In genomic region chr18:22930089-22930713, GRCh38 we compare ENCODE assay signal across 8 cellular contexts. TPM values are rescaled to one million over a fixed set of nuclear protein-coding genes. Genes with fewer than 3 reads are reported as not detected.
DNase-seq lines count a peak whose midpoint lies in the region; ATAC-seq, FAIRE-seq and TF ChIP-seq lines count a peak whose summit lies in the region.

No MANE protein-coding gene starts in this region.

- H3K4me1 ChIP-seq in A549 (peaks cover 5% of the 10 kb centered on the region; the same call in 2 of the 3 replicates), endothelial cell of umbilical vein (ENCODE audit: control insufficient read depth, extremely low read depth, insufficient read depth, low read length) (peaks cover 15% of the 10 kb centered on the region)

- no peaks in the 10 kb centered on the region for H3K9me3 ChIP-seq in A549
- no peaks in the 10 kb centered on the region for H3K9me3 ChIP-seq in endothelial cell of umbilical vein (replicated peaks; ENCODE audit: control insufficient read depth, insufficient read depth, low read length)

- no peak for TF ChIP-seq POLR2A in A549 (IDR thresholded peaks at IDR 0.05; ENCODE audit: low read length)
- no peak for TF ChIP-seq POLR2A in endothelial cell of umbilical vein (IDR thresholded peaks at IDR 0.05; ENCODE audit: low read depth, low read length)

- TF ChIP-seq CTCF in A549 (IDR thresholded peaks at IDR 0.05) (peak; percentile 58), endothelial cell of umbilical vein (IDR thresholded peaks at IDR 0.05; ENCODE audit: extremely low read depth in 1 of 2, insufficient read depth in 1 of 2, low read depth in 1 of 2, low read length in 2 of 2) (peak; percentile 69 to 75)

- FAIRE-seq in A549 (lab: Jason Lieb, UNC), result no peak
- peak; percentile 82 for FAIRE-seq in endothelial cell of umbilical vein (lab: Jason Lieb, UNC)

- H3K36me3 Mint-ChIP-seq in naive B cell, result no peaks in the 10 kb centered on the region

- no peak overlapping the region for H3K9ac ChIP-seq in endothelial cell of umbilical vein (replicated peaks; ENCODE audit: extremely low read depth, insufficient read depth, low read length)

- no peaks in the 10 kb centered on the region for H3K9me3 Mint-ChIP-seq in naive B cell

- no peaks in the 10 kb centered on the region for H4K20me1 ChIP-seq in endothelial cell of umbilical vein (replicated peaks; ENCODE audit: control insufficient read depth, extremely low read depth, insufficient read depth, low read length)

- H3K4me2 ChIP-seq in A549 (no peak overlapping the region), endothelial cell of umbilical vein (ENCODE audit: insufficient read depth, low read length) (no peak overlapping the region)

- POLR2A ChIA-PET in A549 (lab: Yijun Ruan, JAX), result no interaction called here
- POLR2A ChIA-PET in endothelial cell of umbilical vein (lab: Charles Lee), result interaction anchor here (0.6 kb wide), 1 partner anchor 451 kb away, joined by 3 read pairs; no protein-coding TSS in a partner anchor

- peaks cover 9 to 19% (median 14%) of the 10 kb centered on the region in 3 donors for H3K4me1 Mint-ChIP-seq in naive B cell

- peak; percentile 40 to 56; a peak in 3 of 5 replicates for TF ChIP-seq RAD21 in A549 (conservative IDR thresholded peaks at IDR 0.05 in 1 of 2, IDR thresholded peaks at IDR 0.05 in 1 of 2)

- no peaks in the 10 kb centered on the region for H3K9me1 ChIP-seq in endothelial cell of umbilical vein (replicated peaks; ENCODE audit: control insufficient read depth, extremely low read depth, insufficient read depth, low read length)

- no peaks in the 10 kb centered on the region for H3K36me3 ChIP-seq in endothelial cell of umbilical vein (ENCODE audit: control insufficient read depth in 2 of 2, extremely low read depth in 1 of 2, insufficient read depth in 2 of 2, low read length in 2 of 2)

- 65% methylated on average over 2 of the region's 2 CpGs for WGBS in A549 (ENCODE audit: missing lambda C conversion rate)

- H3K79me2 ChIP-seq in endothelial cell of umbilical vein (ENCODE audit: control insufficient read depth, insufficient read depth, low read length), result no peaks in the 10 kb centered on the region

- peak; percentile 55 to 61; a peak in 3 of 6 replicates for ATAC-seq in A549
- ATAC-seq in GM18502 (IDR thresholded peaks at IDR 0.05; ENCODE audit: poor library complexity, unreplicated experiment), result peak; percentile 48
- peak; percentile 32 for ATAC-seq in HG03558 (IDR thresholded peaks at IDR 0.05; ENCODE audit: extremely low read depth, unreplicated experiment)
- peak; percentile 23 to 32 for ATAC-seq in naive B cell (ENCODE audit: low read depth in 2 of 2)

- H2AFZ ChIP-seq in endothelial cell of umbilical vein (ENCODE audit: low read depth, low read length), result no peak overlapping the region

- H3K27me3 Mint-ChIP-seq in naive B cell, result no peaks in the 10 kb centered on the region

- H3K27ac Mint-ChIP-seq in naive B cell, result no peak overlapping the region

- TF ChIP-seq EP300 in A549 (IDR thresholded peaks at IDR 0.05), result no peak

- no TSS peak for BruUV-seq in endothelial cell of umbilical vein (replicated peaks; lab: Mats Ljungman, UMichigan)

- H3K4me3 ChIP-seq in A549 (no peak overlapping the region), endothelial cell of umbilical vein (replicated peaks in 1 of 3; ENCODE audit: insufficient read depth in 1 of 3, low read depth in 1 of 3, low read length in 3 of 3) (no peak overlapping the region)

- H3K27ac ChIP-seq in A549 (no peak overlapping the region), endothelial cell of umbilical vein (ENCODE audit: insufficient read depth, low read depth, low read length) (no peak overlapping the region)

- peak overlapping the region in 1 of 8 donors; percentile 69 for H3K4me3 Mint-ChIP-seq in naive B cell

- H3K27me3 ChIP-seq in endothelial cell of umbilical vein (ENCODE audit: control insufficient read depth in 2 of 2, insufficient read depth in 2 of 2, low read length in 2 of 2), result no peaks in the 10 kb centered on the region

- DNase-seq in A549 (ENCODE audit: low read depth in 1 of 2, low spot score in 1 of 2) (peak; percentile 46 to 65), NCI-H774 (lab: John Stamatoyannopoulos, UW) (peak; percentile 22), endothelial cell of umbilical vein (ENCODE audit: low read depth, low spot score) (peak; percentile 78), naive B cell (peak; percentile 67)
- peak; percentile 23 to 49 (median 44) for DNase-seq in activated CD8-positive, alpha-beta memory T cell treated with anti-CD3 and anti-CD28 coated beads for 48 hours (ENCODE audit: low read depth in 2 of 3, low spot score in 2 of 3)
- peak; percentile 18 to 72 for DNase-seq in stimulated activated CD8-positive, alpha-beta memory T cell treated with anti-CD3 and anti-CD28 coated beads, Interleukin-7, amount 100 ng/mL, for 48 hours (ENCODE audit: extremely low read depth in 1 of 2, low read depth in 1 of 2)

- CTCF ChIA-PET in A549 (lab: Yijun Ruan, JAX) (interaction anchor here (0.6 to 1.8 kb wide), 6 partner anchors 14 to 525 kb away, joined by 3 to 7 read pairs (median 4); no protein-coding TSS in a partner anchor), endothelial cell of umbilical vein (lab: Charles Lee) (interaction anchor here (0.6 to 4.7 kb wide), 19 partner anchors 8 to 1186 kb away, joined by 3 to 219 read pairs (median 4); no protein-coding TSS in a partner anchor)

- intact Hi-C loops in endothelial cell of umbilical vein (cut with micrococcal nuclease), result loop anchor here (1.0 to 5.0 kb wide), 5 partner anchors 53 to 527 kb away; no protein-coding TSS in a partner anchor

- dilution Hi-C loops in endothelial cell of umbilical vein (cut with MboI; ENCODE audit: extremely low pct_ligation_motif_present, low sequenced_read_pairs), result no loop called here

TF ChIP-seq in A549, 52 proteins besides CTCF, POLR2A, EP300 and RAD21:
- TF ChIP-seq ZSCAN20 (CRISPR knock-in tag; IDR thresholded peaks at IDR 0.05) (no peak), SMC3 (IDR thresholded peaks at IDR 0.05) (peak; percentile 52; the same call in 2 of the 3 replicates)

TF ChIP-seq in endothelial cell of umbilical vein, 7 proteins besides CTCF, POLR2A, EP300 and RAD21:
- no peak for TF ChIP-seq GATA2 (IDR thresholded peaks at IDR 0.05; ENCODE audit: insufficient read depth, insufficient read length, low read depth, low read length)
- TF ChIP-seq FOS (IDR thresholded peaks at IDR 0.05; ENCODE audit: borderline replicate concordance, insufficient read depth, low read length), result peak; percentile 6

RNA-seq across cellular contexts. Expression of gene RBBP8, which starts 2.9 kb away (rescaled TPM):
- 49.6 and 65.4 TPM in 2 replicates for polyA plus RNA-seq in A549 (2011; rRNA removed)
- 11.4 and 13.0 TPM in 2 replicates for polyA plus RNA-seq in A549 (2012; cell fraction: cytosol; rRNA removed)
- 4.4 and 8.5 TPM in 2 replicates for polyA plus RNA-seq in A549 (2012; cell fraction: nucleus; rRNA removed)
- polyA plus RNA-seq in A549 (2017; fragmentation: RNase III; extraction: RNeasy Plus Mini Kit Qiagen cat#74134 plus additional on column Dnase treatment), result 25.6 to 28.2 TPM (median 26.8 TPM) in 3 replicates
- 14.9 and 19.3 TPM in 2 replicates for polyA minus RNA-seq in A549 (2011; rRNA and poly(A)+ RNA removed)
- 13.5 and 15.4 TPM in 2 replicates for total RNA-seq in endothelial cell of umbilical vein
- polyA plus RNA-seq in endothelial cell of umbilical vein, result 3.0 TPM in 2 replicates
- polyA plus RNA-seq in endothelial cell of umbilical vein (2011; cell fraction: cytosol; rRNA removed), result 8.6 TPM in 2 replicates
- 6.8 and 8.3 TPM in 2 replicates for polyA plus RNA-seq in endothelial cell of umbilical vein (2011; cell fraction: nucleus; rRNA removed)
- 5.6 and 13.7 TPM in 2 replicates for polyA plus RNA-seq in endothelial cell of umbilical vein (2012)
- 7.7 and 9.8 TPM in 2 replicates for polyA minus RNA-seq in endothelial cell of umbilical vein
- polyA minus RNA-seq in endothelial cell of umbilical vein (2011; cell fraction: cytosol; rRNA and poly(A)+ RNA removed), result 48.7 TPM
- 8.7 and 22.6 TPM in 2 replicates for polyA minus RNA-seq in endothelial cell of umbilical vein (2011; cell fraction: nucleus; rRNA and poly(A)+ RNA removed)
- 10 to 100 TPM in 3 of 6 donors, 1 to 10 TPM in 3; 6.4 to 12.3 (median 9.9) TPM for polyA plus RNA-seq in naive B cell (ENCODE audit: low read depth in 6 of 6)

Comparison
In these comparisons a context has a peak if more than half of its experiments do, and no peak if none do; other contexts are left out.
1. DNase-seq: peak in every context shown above with its lines; median percentile 78 in endothelial cell of umbilical vein; 67 in naive B cell; 56 in A549; 45 in stimulated activated CD8-positive, alpha-beta memory T cell treated with anti-CD3 and anti-CD28 coated beads, Interleukin-7, amount 100 ng/mL, for 48 hours; 44 in activated CD8-positive, alpha-beta memory T cell treated with anti-CD3 and anti-CD28 coated beads for 48 hours; 22 in NCI-H774.